In genomic region chr4:8284391-8284790, GRCh38 we compare ENCODE assay signal across 20 cellular contexts. TPM values are rescaled to one million over a fixed set of nuclear protein-coding genes. Genes with fewer than 3 reads are reported as not detected.
"Had no signal": no experiment of that assay in that cellular context is flagged by ENCODE, and none has a peak within 500 bp of the region (broad histone marks: within the 10 kb centered on the region; RNA-seq: fewer than 3 reads in every experiment).

No MANE protein-coding gene starts in this region.

- H3K4me3 ChIP-seq: esophagus muscularis mucosa, gastrocnemius medialis, right lobe of liver, stomach, thoracic aorta, transverse colon had no signal

- H3K27me3 ChIP-seq: esophagus muscularis mucosa, gastrocnemius medialis, neutrophil, right lobe of liver, stomach, transverse colon had no signal

- DNase-seq: effector memory CD8-positive, alpha-beta T cell; gastrocnemius medialis; immature natural killer cell; left colon; mammary epithelial cell; naive thymus-derived CD4-positive, alpha-beta T cell; nephron progenitor cell; stimulated activated CD4-positive, alpha-beta T cell treated with anti-CD3 and anti-CD28 coated beads, Interleukin-2, amount 100 ng/mL, for 24 hours; stimulated activated CD4-positive, alpha-beta T cell treated with anti-CD3 and anti-CD28 coated beads, Interleukin-4, amount 100 ng/mL, for 4 hours; stimulated activated naive CD4-positive, alpha-beta T cell; stomach; substantia nigra; transverse colon had no signal

- H3K9me3 ChIP-seq: esophagus muscularis mucosa, gastrocnemius medialis, neutrophil, right lobe of liver, stomach, thoracic aorta, transverse colon had no signal

- H3K4me1 ChIP-seq: right lobe of liver had no signal

- H3K36me3 ChIP-seq: gastrocnemius medialis, neutrophil, right lobe of liver, thoracic aorta, transverse colon had no signal

- ATAC-seq: effector memory CD8-positive, alpha-beta T cell; gastrocnemius medialis; left colon; naive thymus-derived CD4-positive, alpha-beta T cell; right lobe of liver had no signal

- H3K27ac ChIP-seq: epithelial cell of prostate, gastrocnemius medialis, neutrophil, right lobe of liver, thoracic aorta, transverse colon had no signal

RNA-seq across cellular contexts. Expression of gene HTRA3, which starts 14.8 kb away (rescaled TPM):
- total RNA-seq: mononuclear cell; naive thymus-derived CD4-positive, alpha-beta T cell had no signal
- polyA plus RNA-seq: immature natural killer cell; keratinocyte; mammary epithelial cell; naive thymus-derived CD4-positive, alpha-beta T cell had no signal
